ENCODE assay signal across 21 cellular contexts in genomic region chr13:77733674-77734073, GRCh38. TPM values are rescaled to one million over a fixed set of nuclear protein-coding genes. Genes with fewer than 3 reads are reported as not detected.
A peak's percentile ranks its signal among the peaks of the same experiment; 100 is the strongest.
DNase-seq lines count a peak whose midpoint lies in the region; ATAC-seq, FAIRE-seq and TF ChIP-seq lines count a peak whose summit lies in the region.
"Had no signal": no experiment of that assay in that cellular context is flagged by ENCODE, and none has a peak within 500 bp of the region (broad histone marks: within the 10 kb centered on the region; RNA-seq: fewer than 3 reads in every experiment).

No MANE protein-coding gene starts in this region.

- no peak for TF ChIP-seq CTCF in D721Med (IDR thresholded peaks at IDR 0.05; ENCODE audit: insufficient read depth, missing control alignments)

- peak; percentile 91 for FAIRE-seq in D721Med (lab: Jason Lieb, UNC)
- FAIRE-seq: GM12892 had no signal

- intact Hi-C loops in left colon (cut with DNase I, micrococcal nuclease), result no loop called here

- no peak for DNase-seq in D721Med (ENCODE audit: insufficient read length, low spot score)
- peak; percentile 87 for DNase-seq in NCI-H1694 treated with DMSO at 0.1 percent for 48 hours (lab: John Stamatoyannopoulos, UW)
- DNase-seq in SK-N-DZ (ENCODE audit: low spot score), result peak; percentile 59
- no peak for DNase-seq in left colon
- DNase-seq in superior temporal gyrus (ENCODE audit: extremely low spot score), result no peak
- no peak for DNase-seq in EL
- DNase-seq: COR-L47, DMS79, GDM1, GM23248, KG1, MG63, NCI-H1105 treated with DMSO at 0.1 percent for 48 hours, NCI-H2029 treated with DMSO at 0.1 percent for 48 hours, NCI-H2227 treated with DMSO at 0.1 percent for 48 hours, PC-9, SK-N-SH, T-helper 1 cell had no signal

- ATAC-seq in left colon (peak; percentile 54), GM21360 (IDR thresholded peaks at IDR 0.05; ENCODE audit: unreplicated experiment) (no peak), HG03354 (IDR thresholded peaks at IDR 0.05; ENCODE audit: poor library complexity, severe bottlenecking, unreplicated experiment) (no peak)

RNA-seq across cellular contexts. Expression of gene SLAIN1, which starts 36.2 kb away (rescaled TPM):
- polyA plus RNA-seq in SK-N-DZ (2014; cell fraction: cytosol; rRNA removed), result 52.8 and 56.3 TPM in 2 replicates
- 30.1 and 35.0 TPM in 2 replicates for polyA plus RNA-seq in SK-N-DZ (2014; cell fraction: nucleus; rRNA removed)
- total RNA-seq in left colon, result 1 to 10 TPM; 2.6 to 4.9 TPM
- total RNA-seq: GM23248 had no signal
- polyA plus RNA-seq: GM23248 had no signal

Comparison
In these comparisons a context has a peak if more than half of its experiments do, and no peak if none do; other contexts are left out.
1. DNase-seq: peak in NCI-H1694 treated with DMSO at 0.1 percent for 48 hours (single experiment) and SK-N-DZ (single experiment); none in D721Med (single experiment), left colon (0 of 2), superior temporal gyrus (single experiment) and EL (single experiment).